ENCODE assay signal across 24 cellular contexts in genomic region chr6:35561113-35561512, GRCh38. TPM values are rescaled to one million over a fixed set of nuclear protein-coding genes. Genes with fewer than 3 reads are reported as not detected.
DNase-seq lines count a peak whose midpoint lies in the region; ATAC-seq, FAIRE-seq and TF ChIP-seq lines count a peak whose summit lies in the region.
"Had no signal": no experiment of that assay in that cellular context is flagged by ENCODE, and none has a peak within 500 bp of the region (broad histone marks: within the 10 kb centered on the region; RNA-seq: fewer than 3 reads in every experiment).

No MANE protein-coding gene starts in this region.

- TF ChIP-seq CTCF in HepG2 (CRISPR knock-in tag; IDR thresholded peaks at IDR 0.05) (no peak), right lobe of liver (IDR thresholded peaks at IDR 0.05) (no peak), HEK293 (tag by site-specific recombination; IDR thresholded peaks at IDR 0.05) (no peak), K562 (IDR thresholded peaks at IDR 0.05 in 2 of 3, conservative IDR thresholded peaks at IDR 0.05 in 1 of 3; ENCODE audit: insufficient read depth in 2 of 3, low read depth in 1 of 3, low read length in 3 of 3) (no peak), thyroid gland (IDR thresholded peaks at IDR 0.05) (no peak)

- CTCF ChIA-PET in HepG2 (lab: Yijun Ruan, JAX; ENCODE audit: low intra/inter-chr PET ratio, low total read pairs) (no interaction called here), HEK293 (lab: Yijun Ruan, JAX) (interaction anchor here (1.0 to 5.4 kb wide), 4 partner anchors 9 to 30 kb away, joined by 3 to 41 read pairs (median 4); no protein-coding TSS in a partner anchor), K562 (lab: Yijun Ruan, JAX; ENCODE audit: low intra/inter-chr PET ratio) (no interaction called here)

- H2AFZ ChIP-seq in HepG2 (ENCODE audit: low read length) (no peak overlapping the region), K562 (ENCODE audit: low read depth, low read length) (no peak overlapping the region)
- H2AFZ ChIP-seq: GM23248 had no signal

- TF ChIP-seq EP300 in HepG2 (IDR thresholded peaks at IDR 0.05; ENCODE audit: low read depth in 2 of 2, low read length in 2 of 2) (no peak), HepG2 (CRISPR knock-in tag; IDR thresholded peaks at IDR 0.05; ENCODE audit: borderline replicate concordance) (no peak), K562 (IDR thresholded peaks at IDR 0.05; ENCODE audit: low read length) (no peak)

- H3K36me3 ChIP-seq in HepG2 (replicated peaks in 1 of 2; ENCODE audit: control insufficient read depth in 1 of 2, insufficient read depth in 2 of 2, low read length in 2 of 2), result no peaks in the 10 kb centered on the region
- H3K36me3 ChIP-seq in right lobe of liver, result no peaks in the 10 kb centered on the region
- H3K36me3 ChIP-seq in HEK293 (ENCODE audit: control insufficient read depth in 2 of 2, insufficient read depth in 1 of 2, low read length in 2 of 2), result no peaks in the 10 kb centered on the region
- no peaks in the 10 kb centered on the region for H3K36me3 ChIP-seq in K562 (ENCODE audit: control insufficient read depth, insufficient read depth, low read length)
- no peaks in the 10 kb centered on the region for H3K36me3 ChIP-seq in thyroid gland
- H3K36me3 ChIP-seq: BLaER1 treated with 17β-estradiol and CSF1 and Interleukin-3, amounts not matched to agents 10 nM and 100 nM had no signal

- H3K9me3 ChIP-seq in HepG2 (ENCODE audit: low read length) (no peaks in the 10 kb centered on the region), right lobe of liver (no peaks in the 10 kb centered on the region), HEK293 (ENCODE audit: control insufficient read depth, insufficient read depth, low read depth, low read length) (no peaks in the 10 kb centered on the region), K562 (replicated peaks; ENCODE audit: control insufficient read depth, insufficient read depth, low read depth, low read length) (no peaks in the 10 kb centered on the region; the same call in 1 of the 2 replicates), thyroid gland (no peaks in the 10 kb centered on the region)

- ATAC-seq in HepG2 (no peak), right lobe of liver (no peak), K562 (no peak), HG03432 (IDR thresholded peaks at IDR 0.05; ENCODE audit: unreplicated experiment) (no peak)
- ATAC-seq: CD8-positive, alpha-beta T cell; GM12878 had no signal

- intact Hi-C loops in HepG2 (cut with micrococcal nuclease; ENCODE audit: unreplicated experiment), result no loop called here
- intact Hi-C loops in right lobe of liver (cut with DNase I), result loop anchor here in 1 of 2 donors (10.0 kb wide), 1 partner anchor 174 kb away; the partner anchor contains the start of gene ARMC12
- intact Hi-C loops in K562 (cut with micrococcal nuclease), result no loop called here
- intact Hi-C loops in thyroid gland (cut with DNase I), result no loop called here

- peaks cover 2 to 61% of the 10 kb centered on the region in 2 experiments for H3K27me3 ChIP-seq in HepG2 (ENCODE audit: control insufficient read depth in 1 of 2, insufficient read depth in 2 of 2, low read length in 2 of 2)
- H3K27me3 ChIP-seq in right lobe of liver, result no peaks in the 10 kb centered on the region
- peaks cover 65 to 67% of the 10 kb centered on the region in 2 experiments for H3K27me3 ChIP-seq in K562 (ENCODE audit: control insufficient read depth in 2 of 2, insufficient read depth in 2 of 2, low read length in 2 of 2)
- no peaks in the 10 kb centered on the region for H3K27me3 ChIP-seq in thyroid gland
- H3K27me3 ChIP-seq: BLaER1 treated with 17β-estradiol and CSF1 and Interleukin-3, amounts not matched to agents 10 nM and 100 nM had no signal

- H3K9me1 ChIP-seq in K562 (ENCODE audit: control insufficient read depth, insufficient read depth, low read length), result no peaks in the 10 kb centered on the region

- H4K20me1 ChIP-seq in HepG2 (ENCODE audit: insufficient read depth, low read length) (no peaks in the 10 kb centered on the region), K562 (replicated peaks; ENCODE audit: control insufficient read depth, insufficient read depth, low read length) (no peaks in the 10 kb centered on the region)
- H4K20me1 ChIP-seq: BLaER1 treated with 17β-estradiol and CSF1 and Interleukin-3, amounts not matched to agents 10 nM and 100 nM had no signal

- no peak for TF ChIP-seq POLR2A in HepG2 (IDR thresholded peaks at IDR 0.05; ENCODE audit: insufficient read depth in 1 of 2, low read depth in 2 of 2, low read length in 2 of 2)
- no peak for TF ChIP-seq POLR2A in right lobe of liver (IDR thresholded peaks at IDR 0.05)
- TF ChIP-seq POLR2A in K562 (conservative IDR thresholded peaks at IDR 0.05), result no peak
- TF ChIP-seq POLR2A in thyroid gland (IDR thresholded peaks at IDR 0.05), result no peak

- no peak for TF ChIP-seq RAD21 in HepG2 (CRISPR knock-in tag; IDR thresholded peaks at IDR 0.05)
- TF ChIP-seq RAD21 in K562 (CRISPR knock-in tag; conservative IDR thresholded peaks at IDR 0.05 in 1 of 2, IDR thresholded peaks at IDR 0.05 in 1 of 2), result no peak

- H3K79me2 ChIP-seq in HepG2 (ENCODE audit: insufficient read depth, low read length), result no peaks in the 10 kb centered on the region
- H3K79me2 ChIP-seq in K562 (ENCODE audit: control insufficient read depth, insufficient read depth, low read length), result no peaks in the 10 kb centered on the region

- DNase-seq in HepG2 (ENCODE audit: low spot score), result no peak
- DNase-seq in right lobe of liver, result no peak
- DNase-seq in K562 (ENCODE audit: extremely low read depth in 1 of 4, low spot score in 3 of 4), result no peak
- no peak for DNase-seq in thyroid gland
- no peak for DNase-seq in activated CD8-positive, alpha-beta memory T cell treated with anti-CD3 and anti-CD28 coated beads, Interleukin-2, amount 50 U/mL, for 4 hours
- no peak for DNase-seq in NCI-H1105 (lab: John Stamatoyannopoulos, UW)
- DNase-seq: 8988T; Calu3; CD8-positive, alpha-beta T cell; DMS 273 treated with DMSO at 0.1 percent for 48 hours; DMS53; DND-41; EL; GM23248; HCEC 1CT; HFFc6 had no signal

- BruUV-seq in HepG2 (replicated peaks; lab: Mats Ljungman, UMichigan), result no TSS peak
- BruUV-seq in K562 (replicated peaks; lab: Mats Ljungman, UMichigan), result no TSS peak

- POLR2A ChIA-PET in HepG2 (lab: Yijun Ruan, JAX), result no interaction called here
- POLR2A ChIA-PET in HEK293 (lab: Yijun Ruan, JAX), result no interaction called here
- POLR2A ChIA-PET in K562 (lab: Yijun Ruan, JAX), result interaction anchor here (1.2 kb wide), 1 partner anchor 8 kb away, joined by 4 read pairs; no protein-coding TSS in a partner anchor

- H3K9ac ChIP-seq in HepG2 (ENCODE audit: insufficient read depth, low read depth, low read length) (no peak overlapping the region), K562 (ENCODE audit: insufficient read depth in 1 of 2, low read depth in 2 of 2, low read length in 2 of 2) (no peak overlapping the region)
- H3K9ac ChIP-seq: BLaER1 treated with 17β-estradiol and CSF1 and Interleukin-3, amounts not matched to agents 10 nM and 100 nM; GM23248 had no signal

- H3K4me1 ChIP-seq in HepG2 (ENCODE audit: insufficient read depth, low read length) (0 out of 2 replicates have a peak, but pooled peaks cover 7% of the 10 kb centered on the region), right lobe of liver (no peaks in the 10 kb centered on the region), HEK293 (ENCODE audit: control insufficient read depth, insufficient read depth, low read length) (peaks cover 10% of the 10 kb centered on the region; the same call in 1 of the 2 replicates), K562 (replicated peaks in 1 of 2; ENCODE audit: control insufficient read depth in 2 of 2, insufficient read depth in 2 of 2, low read length in 2 of 2) (no peaks in the 10 kb centered on the region), thyroid gland (peaks cover 26 to 41% of the 10 kb centered on the region in 2 donors)

- H3K4me2 ChIP-seq in HepG2 (ENCODE audit: low read depth, low read length) (no peak overlapping the region), K562 (ENCODE audit: insufficient read depth, low read length) (no peak overlapping the region)

- 42% methylated on average over 5 of the region's 5 CpGs for WGBS in HepG2 (ENCODE audit: low lambda C conversion rate)
- WGBS in right lobe of liver (ENCODE audit: insufficient coverage, low coverage, low lambda C conversion rate, missing lambda C conversion rate), result 59% methylated on average over 5 of the region's 5 CpGs
- 22% methylated on average over 5 of the region's 5 CpGs for WGBS in K562 (ENCODE audit: insufficient coverage, low coverage, missing lambda C conversion rate)
- 77 to 81% methylated on average over 5 of the region's 5 CpGs for WGBS in thyroid gland, 2 donors

- no peak overlapping the region for H3K27ac ChIP-seq in HepG2 (ENCODE audit: extremely low read length, insufficient read depth, low read length)
- no peak overlapping the region for H3K27ac ChIP-seq in right lobe of liver
- no peak overlapping the region for H3K27ac ChIP-seq in HEK293 (ENCODE audit: extremely low read depth, low read depth, low read length)
- H3K27ac ChIP-seq in K562 (ENCODE audit: extremely low read depth, low read depth, low read length), result no peak overlapping the region
- H3K27ac ChIP-seq in thyroid gland, result peak overlapping the region; percentile 73 to 92 (median 84)
- H3K27ac ChIP-seq: BLaER1 treated with 17β-estradiol and CSF1 and Interleukin-3, amounts not matched to agents 10 nM and 100 nM; GM23248 had no signal

- in situ Hi-C loops in HepG2 (cut with HindIII; ENCODE audit: extremely low pct_ligation_motif_present, low pct_unique_long_range_greater_than_20kb) (no loop called here), K562 (cut with MboI) (no loop called here)

- no peak for FAIRE-seq in HepG2 (lab: Jason Lieb, UNC)
- no peak for FAIRE-seq in K562 (lab: Jason Lieb, UNC)
- FAIRE-seq: GM12878, H54 had no signal

- H3K4me3 ChIP-seq in HepG2 (replicated peaks in 1 of 3; ENCODE audit: insufficient read depth in 1 of 3, low read depth in 2 of 3, low read length in 3 of 3) (no peak overlapping the region), right lobe of liver (no peak overlapping the region), HEK293 (ENCODE audit: low read depth, low read length) (no peak overlapping the region), K562 (no peak overlapping the region), thyroid gland (replicated peaks in 1 of 3) (no peak overlapping the region)
- H3K4me3 ChIP-seq: BLaER1 treated with 17β-estradiol and CSF1 and Interleukin-3, amounts not matched to agents 10 nM and 100 nM; GM12878; GM23248 had no signal

RNA-seq across cellular contexts. Expression of gene TULP1, which starts 48.4 kb away (rescaled TPM):
- total RNA-seq in HepG2 (2016; rRNA removed; fragmentation: Illumina TruSeq; extraction: Trizol), result not detected in 2 replicates
- 0.35 TPM in 1 of 2 replicates, not detected in the other for total RNA-seq in HepG2 (2016; cell fraction: cytosol; rRNA removed; fragmentation: Illumina TruSeq; extraction: Trizol; ENCODE audit: low read depth)
- total RNA-seq in HepG2 (2016; cell fraction: insoluble cytoplasmic fraction; rRNA removed; fragmentation: Illumina TruSeq; extraction: Trizol), result not detected in 2 replicates
- total RNA-seq in HepG2 (2016; cell fraction: membrane; rRNA removed; fragmentation: Illumina TruSeq; extraction: Trizol), result not detected in 2 replicates
- not detected in 2 replicates for total RNA-seq in HepG2 (2016; cell fraction: nucleus; rRNA removed; fragmentation: Illumina TruSeq; extraction: Trizol)
- not detected in 2 replicates for polyA plus RNA-seq in HepG2 (2011; rRNA removed)
- polyA plus RNA-seq in HepG2 (2011; cell fraction: cytosol; rRNA removed), result not detected in 2 replicates
- not detected in 2 replicates for polyA plus RNA-seq in HepG2 (2011; cell fraction: nucleus; rRNA removed)
- not detected in 2 replicates for polyA plus RNA-seq in HepG2 (2012)
- not detected in 2 replicates for polyA plus RNA-seq in HepG2 (2016; cell fraction: cytosol; fragmentation: Illumina TruSeq; extraction: Trizol; ENCODE audit: low read depth)
- polyA plus RNA-seq in HepG2 (2016; cell fraction: insoluble cytoplasmic fraction; fragmentation: Illumina TruSeq; extraction: Trizol; ENCODE audit: low read depth), result not detected in 2 replicates
- not detected in 2 replicates for polyA plus RNA-seq in HepG2 (2016; cell fraction: membrane; fragmentation: Illumina TruSeq; extraction: Trizol; ENCODE audit: low read depth)
- not detected in 2 replicates for polyA plus RNA-seq in HepG2 (2016; cell fraction: nucleus; fragmentation: Illumina TruSeq; extraction: Trizol; ENCODE audit: insufficient read depth, low read depth)
- not detected in 2 replicates for polyA minus RNA-seq in HepG2 (2011; rRNA and poly(A)+ RNA removed; ENCODE audit: low replicate concordance)
- polyA minus RNA-seq in HepG2 (2011; cell fraction: cytosol; rRNA and poly(A)+ RNA removed), result not detected in 2 replicates
- not detected in 2 replicates for polyA minus RNA-seq in HepG2 (2011; cell fraction: nucleus; rRNA and poly(A)+ RNA removed)
- not detected for total RNA-seq in right lobe of liver
- total RNA-seq in K562 (2011; cell fraction: chromatin; rRNA removed; ENCODE audit: low replicate concordance), result not detected in 2 replicates
- total RNA-seq in K562 (2011; cell fraction: nucleolus; rRNA removed), result not detected in 2 replicates
- total RNA-seq in K562 (2011; cell fraction: nucleoplasm; rRNA removed), result not detected in 2 replicates
- 0.16 TPM in 1 of 2 replicates, not detected in the other for total RNA-seq in K562 (2014; rRNA removed)
- not detected in 2 replicates for total RNA-seq in K562 (2014; rRNA removed; fragmentation: Illumina TruSeq; extraction: Trizol)
- not detected in 2 replicates for total RNA-seq in K562 (2015; rRNA removed; fragmentation: Illumina TruSeq; extraction: Trizol)
- 0.09 TPM in 2 replicates for total RNA-seq in K562 (2021)
- 0.05 TPM in 1 of 2 replicates, not detected in the other for polyA plus RNA-seq in K562 (2011; rRNA removed)
- polyA plus RNA-seq in K562 (2011; cell fraction: cytosol; rRNA removed), result 0.07 TPM in 1 of 2 replicates, not detected in the other
- 0.06 and 0.09 TPM in 2 replicates for polyA plus RNA-seq in K562 (2011; cell fraction: nucleus; rRNA removed)
- 0.06 and 0.17 TPM in 2 replicates for polyA plus RNA-seq in K562 (2012)
- 0.10 TPM in 1 of 2 replicates, not detected in the other for polyA plus RNA-seq in K562 (2014; fragmentation: Illumina TruSeq; extraction: Trizol)
- under 1 TPM in 1 of 2 experiments, not detected in 1; 0.06 TPM for polyA plus RNA-seq in K562 (2014; fragmentation: Nextera tagmentation; extraction: Ambion mirVana)
- polyA plus RNA-seq in K562 (2014; rRNA removed), result 0.17 TPM in 1 of 2 replicates, not detected in the other
- polyA minus RNA-seq in K562 (2011; rRNA and poly(A)+ RNA removed), result not detected in 2 replicates
- polyA minus RNA-seq in K562 (2011; cell fraction: cytosol; rRNA and poly(A)+ RNA removed), result not detected in 2 replicates
- 0.11 TPM in 1 of 2 replicates, not detected in the other for polyA minus RNA-seq in K562 (2011; cell fraction: nucleus; rRNA and poly(A)+ RNA removed)
- total RNA-seq in thyroid gland, result not detected
- total RNA-seq: A673; Calu3; CD8-positive, alpha-beta T cell; G401; GM12878; GM23248; HFFc6 had no signal
- polyA plus RNA-seq: AG04450, GM12878, GM23248 had no signal

Comparison
In these comparisons a context has a peak if more than half of its experiments do, and no peak if none do; other contexts are left out.
1. H3K27ac ChIP-seq: peak in thyroid gland (3 of 3); none in HepG2 (single experiment), right lobe of liver (0 of 3), HEK293 (single experiment) and K562 (single experiment).
2. Of the 241 proteins assayed by ChIP-seq in both HepG2 and K562: peak only in HepG2: none; only in K562: EZH2; in both: none; in neither: 240.